26 cellular contexts compared by ENCODE assay signal in genomic region chr4:116529129-116529528, GRCh38.
DNase-seq lines count a peak whose midpoint lies in the region; ATAC-seq, FAIRE-seq and TF ChIP-seq lines count a peak whose summit lies in the region.
"Had no signal": no experiment of that assay in that cellular context is flagged by ENCODE, and none has a peak within 500 bp of the region (broad histone marks: within the 10 kb centered on the region; RNA-seq: fewer than 3 reads in every experiment).

No MANE protein-coding gene starts in this region.

- TF ChIP-seq POLR2A in A549 (IDR thresholded peaks at IDR 0.05; ENCODE audit: low read length) (no peak), IMR-90 (IDR thresholded peaks at IDR 0.05; ENCODE audit: low read depth, low read length) (no peak), K562 (conservative IDR thresholded peaks at IDR 0.05) (no peak)

- H2AK5ac ChIP-seq in IMR-90 (ENCODE audit: low read depth, low read length): no peak overlapping the region

- H3K4me1 Mint-ChIP-seq in activated naive CD8-positive, alpha-beta T cell treated with anti-CD3 and anti-CD28 coated beads for 36 hours: no peaks in the 10 kb centered on the region
- no peaks in the 10 kb centered on the region for H3K4me1 Mint-ChIP-seq in activated naive CD8-positive, alpha-beta T cell treated with anti-CD3 and anti-CD28 coated beads, Interleukin-2, amount 50 U/mL, for 24 hours
- H3K4me1 Mint-ChIP-seq in GM23338: peaks cover 12% of the 10 kb centered on the region
- H3K4me1 Mint-ChIP-seq: B cell; CD4-positive, CD25-positive, alpha-beta regulatory T cell; CD8-positive, alpha-beta memory T cell had no signal

- no peak overlapping the region for H3K4me3 Mint-ChIP-seq in activated naive CD8-positive, alpha-beta T cell treated with anti-CD3 and anti-CD28 coated beads for 36 hours
- H3K4me3 Mint-ChIP-seq in activated naive CD8-positive, alpha-beta T cell treated with anti-CD3 and anti-CD28 coated beads, Interleukin-2, amount 50 U/mL, for 24 hours: no peak overlapping the region
- no peak overlapping the region for H3K4me3 Mint-ChIP-seq in GM23338
- H3K4me3 Mint-ChIP-seq: B cell; CD14-positive monocyte; CD4-positive, alpha-beta memory T cell; CD4-positive, CD25-positive, alpha-beta regulatory T cell; CD8-positive, alpha-beta memory T cell had no signal

- no peak overlapping the region for H4K5ac ChIP-seq in IMR-90 (ENCODE audit: low read depth, low read length)

- dilution Hi-C loops in IMR-90 (cut with HindIII; ENCODE audit: low sequenced_read_pairs, unreplicated experiment): no loop called here

- no peak for TF ChIP-seq RAD21 in A549 (conservative IDR thresholded peaks at IDR 0.05 in 1 of 2, IDR thresholded peaks at IDR 0.05 in 1 of 2)
- no peak for TF ChIP-seq RAD21 in IMR-90 (IDR thresholded peaks at IDR 0.05; ENCODE audit: low read length)
- no peak for TF ChIP-seq RAD21 in K562 (CRISPR knock-in tag; conservative IDR thresholded peaks at IDR 0.05 in 1 of 2, IDR thresholded peaks at IDR 0.05 in 1 of 2)

- H3K27ac ChIP-seq in A549 (no peak overlapping the region), IMR-90 (ENCODE audit: insufficient read depth, low read length) (no peak overlapping the region), K562 (ENCODE audit: extremely low read depth, low read depth, low read length) (no peak overlapping the region), GM23338 (ENCODE audit: low read depth) (no peak overlapping the region)
- H3K27ac ChIP-seq: 22Rv1; BLaER1 treated with 17β-estradiol and CSF1 and Interleukin-3, amounts not matched to agents 10 nM and 100 nM had no signal

- POLR2A ChIA-PET in A549 (lab: Yijun Ruan, JAX): no interaction called here
- POLR2A ChIA-PET in IMR-90 (lab: Charles Lee; ENCODE audit: unreplicated experiment): no interaction called here
- POLR2A ChIA-PET in K562 (lab: Yijun Ruan, JAX): no interaction called here

- H3K4me2 ChIP-seq in A549: no peak overlapping the region
- no peak overlapping the region for H3K4me2 ChIP-seq in IMR-90 (ENCODE audit: low read depth, low read length)
- no peak overlapping the region for H3K4me2 ChIP-seq in K562 (ENCODE audit: insufficient read depth, low read length)
- no peak overlapping the region for H3K4me2 ChIP-seq in GM23338
- H3K4me2 ChIP-seq: BLaER1 treated with 17β-estradiol and CSF1 and Interleukin-3, amounts not matched to agents 10 nM and 100 nM had no signal

- H3K79me2 ChIP-seq in K562 (ENCODE audit: control insufficient read depth, insufficient read depth, low read length): no peaks in the 10 kb centered on the region
- no peaks in the 10 kb centered on the region for H3K79me2 ChIP-seq in GM23338 (replicated peaks; ENCODE audit: insufficient read depth)

- H3K9me3 ChIP-seq in A549: no peaks in the 10 kb centered on the region
- H3K9me3 ChIP-seq in IMR-90 (ENCODE audit: control insufficient read depth, insufficient read depth, low read length): no peaks in the 10 kb centered on the region
- H3K9me3 ChIP-seq in K562 (replicated peaks; ENCODE audit: control insufficient read depth, insufficient read depth, low read depth, low read length): no peaks in the 10 kb centered on the region
- H3K9me3 ChIP-seq: Caco-2 had no signal

- no peak overlapping the region for H2BK120ac ChIP-seq in IMR-90 (ENCODE audit: low read depth, low read length)

- H4K20me1 ChIP-seq in IMR-90 (ENCODE audit: insufficient read depth, low read length) (no peaks in the 10 kb centered on the region), K562 (replicated peaks; ENCODE audit: control insufficient read depth, insufficient read depth, low read length) (no peaks in the 10 kb centered on the region), GM23338 (replicated peaks; ENCODE audit: insufficient read depth) (no peaks in the 10 kb centered on the region)
- H4K20me1 ChIP-seq: BLaER1 treated with 17β-estradiol and CSF1 and Interleukin-3, amounts not matched to agents 10 nM and 100 nM had no signal

- H3K23ac ChIP-seq in IMR-90 (ENCODE audit: low read depth, low read length): no peak overlapping the region

- H3K9me1 ChIP-seq in IMR-90 (ENCODE audit: insufficient read depth, low read length) (no peaks in the 10 kb centered on the region), K562 (ENCODE audit: control insufficient read depth, insufficient read depth, low read length) (no peaks in the 10 kb centered on the region)

- DNase-seq in activated naive CD8-positive, alpha-beta T cell treated with anti-CD3 and anti-CD28 coated beads for 36 hours: no peak
- DNase-seq in activated naive CD8-positive, alpha-beta T cell treated with anti-CD3 and anti-CD28 coated beads, Interleukin-2, amount 50 U/mL, for 24 hours: no peak
- DNase-seq in A549 (ENCODE audit: low read depth in 1 of 2, low spot score in 1 of 2): no peak
- DNase-seq in IMR-90: no peak
- DNase-seq in K562 (ENCODE audit: extremely low read depth in 1 of 4, low spot score in 3 of 4): no peak
- DNase-seq in COR-L47 (lab: John Stamatoyannopoulos, UW): no peak
- no peak for DNase-seq in H4 (ENCODE audit: low spot score)
- no peak for DNase-seq in GM23338 (ENCODE audit: low spot score)
- DNase-seq: AML-193; Caco-2; Calu3; CD4-positive, alpha-beta memory T cell; CD4-positive, CD25-positive, alpha-beta regulatory T cell; CD8-positive, alpha-beta memory T cell; DMS53; DMS79; DND-41; EL; GDM1 had no signal

- H3K36me3 Mint-ChIP-seq in activated naive CD8-positive, alpha-beta T cell treated with anti-CD3 and anti-CD28 coated beads for 36 hours: no peaks in the 10 kb centered on the region
- H3K36me3 Mint-ChIP-seq in activated naive CD8-positive, alpha-beta T cell treated with anti-CD3 and anti-CD28 coated beads, Interleukin-2, amount 50 U/mL, for 24 hours (ENCODE audit: low read depth): no peaks in the 10 kb centered on the region
- H3K36me3 Mint-ChIP-seq in GM23338 (ENCODE audit: low read depth): no peaks in the 10 kb centered on the region
- H3K36me3 Mint-ChIP-seq: CD14-positive monocyte; CD4-positive, alpha-beta memory T cell; CD4-positive, CD25-positive, alpha-beta regulatory T cell; CD8-positive, alpha-beta memory T cell had no signal

- H3K36me3 ChIP-seq in IMR-90 (ENCODE audit: control insufficient read depth, insufficient read depth, low read length): no peaks in the 10 kb centered on the region
- no peaks in the 10 kb centered on the region for H3K36me3 ChIP-seq in K562 (ENCODE audit: control insufficient read depth, insufficient read depth, low read length)
- no peaks in the 10 kb centered on the region for H3K36me3 ChIP-seq in GM23338 (ENCODE audit: insufficient read depth)
- H3K36me3 ChIP-seq: BLaER1 treated with 17β-estradiol and CSF1 and Interleukin-3, amounts not matched to agents 10 nM and 100 nM had no signal

- H2AK9ac ChIP-seq in IMR-90 (replicated peaks; ENCODE audit: low read depth, low read length, poor library complexity): no peak overlapping the region

- no peak overlapping the region for H3K56ac ChIP-seq in IMR-90 (ENCODE audit: extremely low read depth, insufficient read depth, low read length)

- TF ChIP-seq CTCF in A549 (IDR thresholded peaks at IDR 0.05) (no peak), IMR-90 (conservative IDR thresholded peaks at IDR 0.05; ENCODE audit: low read depth, low read length) (no peak), K562 (IDR thresholded peaks at IDR 0.05 in 2 of 3, conservative IDR thresholded peaks at IDR 0.05 in 1 of 3; ENCODE audit: insufficient read depth in 2 of 3, low read depth in 1 of 3, low read length in 3 of 3) (no peak), GM23338 (conservative IDR thresholded peaks at IDR 0.05; ENCODE audit: low read depth in 2 of 2) (no peak)

- H2AFZ ChIP-seq in IMR-90 (replicated peaks; ENCODE audit: low read length, poor library complexity) (no peak overlapping the region), K562 (ENCODE audit: low read depth, low read length) (no peak overlapping the region), GM23338 (no peak overlapping the region)

- in situ Hi-C loops in IMR-90 (cut with MboI; ENCODE audit: low sequenced_read_pairs): no loop called here
- in situ Hi-C loops in K562 (cut with MboI): no loop called here

- H3K4me1 ChIP-seq in A549 (no peaks in the 10 kb centered on the region), IMR-90 (ENCODE audit: control insufficient read depth, insufficient read depth, low read length) (no peaks in the 10 kb centered on the region), K562 (replicated peaks in 1 of 2; ENCODE audit: control insufficient read depth in 2 of 2, insufficient read depth in 2 of 2, low read length in 2 of 2) (no peaks in the 10 kb centered on the region), GM23338 (ENCODE audit: insufficient read depth) (peaks cover 8% of the 10 kb centered on the region; the same call in 1 of the 2 replicates)

- H3K4me3 ChIP-seq in A549 (no peak overlapping the region), IMR-90 (ENCODE audit: insufficient read depth, low read depth, low read length) (no peak overlapping the region), K562 (no peak overlapping the region), GM23338 (no peak overlapping the region)
- H3K4me3 ChIP-seq: BLaER1 treated with 17β-estradiol and CSF1 and Interleukin-3, amounts not matched to agents 10 nM and 100 nM; GM12878 had no signal

- no peak for FAIRE-seq in A549 (lab: Jason Lieb, UNC)
- FAIRE-seq in K562 (lab: Jason Lieb, UNC): no peak
- FAIRE-seq: GM12878, GM12892, GM18507 had no signal

- 0% methylated on average over 1 of the region's 1 CpG for WGBS in A549 (ENCODE audit: missing lambda C conversion rate)
- no CpG with 5 or more reads among the region's 1 CpG for WGBS in IMR-90 (ENCODE audit: extremely low coverage in 2 of 2, insufficient read length in 1 of 2), 2 experiments
- WGBS in K562 (ENCODE audit: insufficient coverage, low coverage, missing lambda C conversion rate): 8% methylated on average over 1 of the region's 1 CpG

- H3K9ac ChIP-seq in IMR-90 (ENCODE audit: low read depth, low read length): no peak overlapping the region
- H3K9ac ChIP-seq in K562 (ENCODE audit: insufficient read depth in 1 of 2, low read depth in 2 of 2, low read length in 2 of 2): no peak overlapping the region
- H3K9ac ChIP-seq: BLaER1 treated with 17β-estradiol and CSF1 and Interleukin-3, amounts not matched to agents 10 nM and 100 nM had no signal

- no peak for ATAC-seq in activated naive CD8-positive, alpha-beta T cell treated with anti-CD3 and anti-CD28 coated beads, Interleukin-2, amount 50 U/mL, for 24 hours
- no peak for ATAC-seq in A549
- no peak for ATAC-seq in IMR-90 (ENCODE audit: low read depth)
- ATAC-seq in K562: no peak
- no peak for ATAC-seq in GM23338
- ATAC-seq: GM12878 had no signal

- intact Hi-C loops in IMR-90 (cut with micrococcal nuclease) (no loop called here), K562 (cut with micrococcal nuclease) (no loop called here)

- no peak overlapping the region for H2BK20ac ChIP-seq in IMR-90 (ENCODE audit: low read depth, low read length)

- H3K9me2 ChIP-seq in GM23338 (ENCODE audit: insufficient read depth): no peaks in the 10 kb centered on the region

- no peak overlapping the region for H3K18ac ChIP-seq in IMR-90 (ENCODE audit: low read depth, low read length)

- CTCF ChIA-PET in A549 (lab: Yijun Ruan, JAX): no interaction called here
- CTCF ChIA-PET in IMR-90 (lab: Yijun Ruan, JAX): no interaction called here
- CTCF ChIA-PET in K562 (lab: Yijun Ruan, JAX; ENCODE audit: low intra/inter-chr PET ratio): no interaction called here

- no peak overlapping the region for H4K91ac ChIP-seq in IMR-90 (ENCODE audit: insufficient read depth, low read depth, low read length)

- no peak overlapping the region for H3K4ac ChIP-seq in IMR-90 (ENCODE audit: low read depth, low read length)

- no peak overlapping the region for H3K14ac ChIP-seq in IMR-90 (replicated peaks; ENCODE audit: low read depth, low read length)

- peaks cover 2% of the 10 kb centered on the region for H3K9me3 Mint-ChIP-seq in activated naive CD8-positive, alpha-beta T cell treated with anti-CD3 and anti-CD28 coated beads for 36 hours
- H3K9me3 Mint-ChIP-seq in activated naive CD8-positive, alpha-beta T cell treated with anti-CD3 and anti-CD28 coated beads, Interleukin-2, amount 50 U/mL, for 24 hours: peaks cover 4% of the 10 kb centered on the region
- no peaks in the 10 kb centered on the region for H3K9me3 Mint-ChIP-seq in GM23338
- H3K9me3 Mint-ChIP-seq: CD14-positive monocyte had no signal

- no peaks in the 10 kb centered on the region for H3K79me1 ChIP-seq in IMR-90 (ENCODE audit: low read depth in 1 of 2, low read length in 2 of 2)

- no peaks in the 10 kb centered on the region for H3K27me3 Mint-ChIP-seq in activated naive CD8-positive, alpha-beta T cell treated with anti-CD3 and anti-CD28 coated beads for 36 hours
- H3K27me3 Mint-ChIP-seq in activated naive CD8-positive, alpha-beta T cell treated with anti-CD3 and anti-CD28 coated beads, Interleukin-2, amount 50 U/mL, for 24 hours: no peaks in the 10 kb centered on the region
- no peaks in the 10 kb centered on the region for H3K27me3 Mint-ChIP-seq in GM23338 (ENCODE audit: insufficient read depth, low read depth, poor library complexity)
- H3K27me3 Mint-ChIP-seq: B cell; CD4-positive, alpha-beta memory T cell; CD4-positive, CD25-positive, alpha-beta regulatory T cell; CD8-positive, alpha-beta memory T cell had no signal

- no peaks in the 10 kb centered on the region for H3F3A ChIP-seq in GM23338 (replicated peaks; ENCODE audit: low read depth)

- H2BK15ac ChIP-seq in IMR-90 (ENCODE audit: low read depth, low read length): no peak overlapping the region

- no peak overlapping the region for H4K8ac ChIP-seq in IMR-90 (ENCODE audit: low read depth in 2 of 2, low read length in 2 of 2)

- H3K27ac Mint-ChIP-seq in activated naive CD8-positive, alpha-beta T cell treated with anti-CD3 and anti-CD28 coated beads for 36 hours: peak overlapping the region; percentile 5
- no peak overlapping the region for H3K27ac Mint-ChIP-seq in activated naive CD8-positive, alpha-beta T cell treated with anti-CD3 and anti-CD28 coated beads, Interleukin-2, amount 50 U/mL, for 24 hours
- H3K27ac Mint-ChIP-seq in GM23338: no peak overlapping the region
- H3K27ac Mint-ChIP-seq: B cell; CD14-positive monocyte; CD4-positive, alpha-beta memory T cell; CD4-positive, CD25-positive, alpha-beta regulatory T cell; CD8-positive, alpha-beta memory T cell had no signal

- BruUV-seq in IMR-90 (replicated peaks; lab: Mats Ljungman, UMichigan) (no TSS peak), K562 (replicated peaks; lab: Mats Ljungman, UMichigan) (no TSS peak)

- TF ChIP-seq EP300 in A549 (IDR thresholded peaks at IDR 0.05) (no peak), K562 (IDR thresholded peaks at IDR 0.05; ENCODE audit: low read length) (no peak)

- H2BK5ac ChIP-seq in IMR-90 (ENCODE audit: low read depth, low read length, poor library complexity, severe bottlenecking): no peak overlapping the region

- H3K27me3 ChIP-seq in IMR-90 (ENCODE audit: control insufficient read depth, insufficient read depth, low read length) (no peaks in the 10 kb centered on the region), K562 (ENCODE audit: control insufficient read depth in 2 of 2, insufficient read depth in 2 of 2, low read length in 2 of 2) (no peaks in the 10 kb centered on the region), GM23338 (ENCODE audit: insufficient read depth) (no peaks in the 10 kb centered on the region)
- H3K27me3 ChIP-seq: BLaER1 treated with 17β-estradiol and CSF1 and Interleukin-3, amounts not matched to agents 10 nM and 100 nM had no signal
